Comparison of ENCODE assay signal across 8 cellular contexts in genomic region chrX:17736478-17736855, GRCh38. TPM values are rescaled to one million over a fixed set of nuclear protein-coding genes. Genes with fewer than 3 reads are reported as not detected.
DNase-seq lines count a peak whose midpoint lies in the region; ATAC-seq and TF ChIP-seq lines count a peak whose summit lies in the region.

No MANE protein-coding gene starts in this region.

- H3K27ac Mint-ChIP-seq in WTC11 = 0 out of 2 replicates have a peak overlapping the region, but pooled peaks have one; percentile 36

- no TSS peak for BruUV-seq in HCT116 (replicated peaks; lab: Mats Ljungman, UMichigan)

- no peak for ATAC-seq in HCT116
- no peak for ATAC-seq in WTC11
- ATAC-seq in gastrocnemius medialis = no peak
- ATAC-seq in GM19324 (IDR thresholded peaks at IDR 0.05; ENCODE audit: low FRiP score, unreplicated experiment) = no peak

- in situ Hi-C loops in gastrocnemius medialis (cut with MboI; ENCODE audit: low sequenced_read_pairs in 4 of 4) = no loop called here

- H3K36me3 ChIP-seq in HCT116 (ENCODE audit: control insufficient read depth in 1 of 2, insufficient read depth in 2 of 2, low read length in 2 of 2) (no peaks in the 10 kb centered on the region), gastrocnemius medialis (no peaks in the 10 kb centered on the region)

- H3K9me2 ChIP-seq in HCT116 (ENCODE audit: insufficient read depth) = no peaks in the 10 kb centered on the region

- H3K9ac ChIP-seq in HCT116 (ENCODE audit: low read length) = peak overlapping the region; percentile 35

- H3K36me3 Mint-ChIP-seq in WTC11 = no peaks in the 10 kb centered on the region

- H3K4me2 ChIP-seq in HCT116 (ENCODE audit: low read length) = peak overlapping the region; percentile 69

- H3K4me3 Mint-ChIP-seq in WTC11 = peak overlapping the region; percentile 56

- peaks cover 3 to 17% of the 10 kb centered on the region in 2 experiments; a peak in 1 of 4 replicates for H3K4me1 ChIP-seq in HCT116 (ENCODE audit: control insufficient read depth in 1 of 2, insufficient read depth in 2 of 2, low read length in 2 of 2)
- H3K4me1 ChIP-seq in gastrocnemius medialis = peaks cover 6 to 19% of the 10 kb centered on the region in 2 donors

- H3K27me3 ChIP-seq in HCT116 (ENCODE audit: insufficient read depth, low read length) (no peaks in the 10 kb centered on the region), gastrocnemius medialis (no peaks in the 10 kb centered on the region)

- no peak for TF ChIP-seq POLR2A in HCT116 (IDR thresholded peaks at IDR 0.05; ENCODE audit: borderline replicate concordance, extremely low read depth, insufficient read depth, insufficient read length)
- TF ChIP-seq POLR2A in gastrocnemius medialis (IDR thresholded peaks at IDR 0.05) = no peak

- peaks cover 13% of the 10 kb centered on the region for H3K4me1 Mint-ChIP-seq in WTC11

- RAD21 ChIA-PET in HCT116 (lab: Charles Lee; ENCODE audit: low non-redundant PET in 1 of 2, low total read pairs in 2 of 2, uncharacterized antibody in 2 of 2, unreplicated experiment in 2 of 2) = no interaction called here

- peak overlapping the region; percentile 31 to 47 for H3K4me3 ChIP-seq in HCT116 (replicated peaks in 1 of 2; ENCODE audit: low read depth in 1 of 2, low read length in 2 of 2)
- peak overlapping the region; percentile 54 for H3K4me3 ChIP-seq in fibroblast of the aortic adventitia (ENCODE audit: low read depth, low read length)
- H3K4me3 ChIP-seq in gastrocnemius medialis = peak overlapping the region; percentile 53 to 75 (median 55)

- DNase-seq in HCT116 (ENCODE audit: low read depth, low spot score) (no peak), WTC11 (ENCODE audit: low spot score) (no peak), fibroblast of the aortic adventitia (ENCODE audit: low read depth) (peak; percentile 10), gastrocnemius medialis (no peak), inferior parietal cortex (ENCODE audit: extremely low spot score) (no peak), NCI-H2196 treated with DMSO at 0.1 percent for 48 hours (lab: John Stamatoyannopoulos, UW; ENCODE audit: unreplicated experiment) (no peak), NCI-H510A treated with DMSO at 0.1 percent for 48 hours (lab: John Stamatoyannopoulos, UW) (no peak)

- intact Hi-C loops in HCT116 (cut with micrococcal nuclease) = no loop called here
- intact Hi-C loops in gastrocnemius medialis (cut with DNase I; ENCODE audit: low total_unique reads) = loop anchor here (5.0 to 10.0 kb wide), 2 partner anchors 1151 to 1608 kb away; partner anchors contain the start of gene PDHA1

- TF ChIP-seq CTCF in HCT116 (IDR thresholded peaks at IDR 0.05 in 2 of 3, conservative IDR thresholded peaks at IDR 0.05 in 1 of 3; ENCODE audit: borderline replicate concordance in 1 of 3, insufficient read depth in 1 of 3, low read depth in 2 of 3, low read length in 2 of 3) (no peak), WTC11 (IDR thresholded peaks at IDR 0.05) (no peak), fibroblast of the aortic adventitia (IDR thresholded peaks at IDR 0.05; ENCODE audit: insufficient read depth, low read length) (no peak), gastrocnemius medialis (IDR thresholded peaks at IDR 0.05 in 4 of 5, conservative IDR thresholded peaks at IDR 0.05 in 1 of 5) (no peak)

- no peaks in the 10 kb centered on the region for H4K20me1 ChIP-seq in HCT116 (ENCODE audit: insufficient read depth)

- H3K9me3 Mint-ChIP-seq in WTC11 = no peaks in the 10 kb centered on the region

- H3K79me2 ChIP-seq in HCT116 (ENCODE audit: insufficient read depth, low read length) = peaks cover 3% of the 10 kb centered on the region; the same call in 1 of the 2 replicates

- H3K27ac ChIP-seq in HCT116 (ENCODE audit: low read depth, low read length) = peak overlapping the region; percentile 22; the same call in 1 of the 2 replicates
- H3K27ac ChIP-seq in gastrocnemius medialis = peak overlapping the region; percentile 83 to 97 (median 84)

- POLR2A ChIA-PET in HCT116 (lab: Charles Lee) (no interaction called here), WTC11 (lab: Charles Lee) (interaction anchor here (0.6 kb wide), 1 partner anchor 167 kb away, joined by 6 read pairs; no protein-coding TSS in a partner anchor)

- CTCF ChIA-PET in HCT116 (lab: Charles Lee) = no interaction called here
- CTCF ChIA-PET in WTC11 (lab: Charles Lee) = interaction anchor here (1.2 kb wide), 1 partner anchor 52 kb away, joined by 3 read pairs; no protein-coding TSS in a partner anchor

- TF ChIP-seq RAD21 in HCT116 (IDR thresholded peaks at IDR 0.05; ENCODE audit: low read depth) = no peak

- peaks cover 33% of the 10 kb centered on the region for H3K27me3 Mint-ChIP-seq in WTC11 (ENCODE audit: low read depth)

- no peak overlapping the region for H2AFZ ChIP-seq in HCT116 (ENCODE audit: low read depth, low read length, poor library complexity, severe bottlenecking)

- H3K9me3 ChIP-seq in HCT116 (ENCODE audit: control insufficient read depth in 1 of 2, insufficient read depth in 1 of 2, low read depth in 1 of 2, low read length in 2 of 2) = no peaks in the 10 kb centered on the region
- H3K9me3 ChIP-seq in gastrocnemius medialis = no peaks in the 10 kb centered on the region

TF ChIP-seq in HCT116, 20 proteins besides CTCF, POLR2A, EP300 and RAD21:
- TF ChIP-seq YY1 (IDR thresholded peaks at IDR 0.05; ENCODE audit: extremely low read depth, insufficient replicate concordance, low read depth, low read length) (no peak), ELF1 (IDR thresholded peaks at IDR 0.05; ENCODE audit: borderline replicate concordance, low read depth) (no peak), CBX3 (IDR thresholded peaks at IDR 0.05; ENCODE audit: low read depth) (peak; percentile 47; the same call in 1 of the 2 replicates)

TF ChIP-seq in WTC11, 78 proteins besides CTCF, POLR2A, EP300 and RAD21:
- peak; percentile 85 for TF ChIP-seq GTF2I (CRISPR knock-in tag; conservative IDR thresholded peaks at IDR 0.05)
- TF ChIP-seq ZNF232 (CRISPR knock-in tag; IDR thresholded peaks at IDR 0.05) = no peak
- TF ChIP-seq, protein P1, sequence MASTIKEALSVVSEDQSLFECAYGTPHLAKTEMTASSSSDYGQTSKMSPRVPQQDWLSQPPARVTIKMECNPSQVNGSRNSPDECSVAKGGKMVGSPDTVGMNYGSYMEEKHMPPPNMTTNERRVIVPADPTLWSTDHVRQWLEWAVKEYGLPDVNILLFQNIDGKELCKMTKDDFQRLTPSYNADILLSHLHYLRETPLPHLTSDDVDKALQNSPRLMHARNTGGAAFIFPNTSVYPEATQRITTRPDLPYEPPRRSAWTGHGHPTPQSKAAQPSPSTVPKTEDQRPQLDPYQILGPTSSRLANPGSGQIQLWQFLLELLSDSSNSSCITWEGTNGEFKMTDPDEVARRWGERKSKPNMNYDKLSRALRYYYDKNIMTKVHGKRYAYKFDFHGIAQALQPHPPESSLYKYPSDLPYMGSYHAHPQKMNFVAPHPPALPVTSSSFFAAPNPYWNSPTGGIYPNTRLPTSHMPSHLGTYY (CRISPR knock-in tag; IDR thresholded peaks at IDR 0.05) = no peak

RNA-seq across cellular contexts. Expression of gene SCML1, which starts 0.8 kb away (rescaled TPM):
- total RNA-seq in HCT116 (2021; ENCODE audit: unreplicated experiment) (2.7 TPM), WTC11 (2021) (1.5 to 2.3 TPM (median 1.8 TPM) in 3 replicates), fibroblast of the aortic adventitia (ENCODE audit: low replicate concordance) (12.0 and 17.7 TPM in 2 replicates), gastrocnemius medialis (10 to 100 TPM in 1 of 4 donors, 1 to 10 TPM in 3; 5.6 to 29.0 (median 5.8) TPM)
- 1.7 TPM in 2 replicates for polyA plus RNA-seq in HCT116 (2012)
